ENCODE assay signal across 21 cellular contexts in genomic region chr13:71799320-71799719, GRCh38.
A peak's percentile ranks its signal among the peaks of the same experiment; 100 is the strongest.
DNase-seq lines count a peak whose midpoint lies in the region; ATAC-seq and TF ChIP-seq lines count a peak whose summit lies in the region.
"Had no signal": no experiment of that assay in that cellular context is flagged by ENCODE, and none has a peak within 500 bp of the region (broad histone marks: within the 10 kb centered on the region; RNA-seq: fewer than 3 reads in every experiment).

No MANE protein-coding gene starts in this region.

- H3K27ac ChIP-seq in caudate nucleus (ENCODE audit: low read depth, low read length), result peak overlapping the region; percentile 42
- H3K27ac ChIP-seq: A549, HL-60 had no signal

- no peaks in the 10 kb centered on the region for H3K27me3 Mint-ChIP-seq in nephron progenitor cell (ENCODE audit: low read depth, poor library complexity)
- H3K27me3 Mint-ChIP-seq: B cell had no signal

- no peak for ATAC-seq in stimulated activated naive CD8-positive, alpha-beta T cell treated with anti-CD3 and anti-CD28 coated beads, Interleukin-15, Interleukin-2, amounts not matched to agents 100 U/mL and 50 U/mL, for 24 hours
- no peak for ATAC-seq in HG03469 (IDR thresholded peaks at IDR 0.05; ENCODE audit: unreplicated experiment)
- ATAC-seq: A549, HepG2, K562, Right ventricle myocardium inferior had no signal

- TF ChIP-seq CTCF in nephron progenitor cell (IDR thresholded peaks at IDR 0.05), result no peak

- peaks cover 11% of the 10 kb centered on the region for H3K36me3 Mint-ChIP-seq in nephron progenitor cell (ENCODE audit: low read depth)
- H3K36me3 Mint-ChIP-seq: CD14-positive monocyte had no signal

- peaks cover 79% of the 10 kb centered on the region for H3K4me1 Mint-ChIP-seq in nephron progenitor cell
- H3K4me1 Mint-ChIP-seq: B cell had no signal

- H3K4me3 Mint-ChIP-seq in nephron progenitor cell, result peak overlapping the region; percentile 70
- H3K4me3 Mint-ChIP-seq: B cell, CD14-positive monocyte had no signal

- DNase-seq in NCI-H146 (lab: John Stamatoyannopoulos, UW) (peak; percentile 33), NCI-H146 treated with DMSO at 0.1 percent for 48 hours (lab: John Stamatoyannopoulos, UW; ENCODE audit: unreplicated experiment) (no peak), NCI-H1694 (lab: John Stamatoyannopoulos, UW) (peak; percentile 4), caudate nucleus (lab: John Stamatoyannopoulos, UW) (no peak), nephron progenitor cell (no peak), DMS79 treated with DMSO at 0.1 percent for 48 hours (lab: John Stamatoyannopoulos, UW) (no peak)
- no peak for DNase-seq in stimulated activated naive CD8-positive, alpha-beta T cell treated with anti-CD3 and anti-CD28 coated beads, Interleukin-15, Interleukin-2, amounts not matched to agents 100 U/mL and 50 U/mL, for 24 hours
- DNase-seq: MG63, NCI-H187 treated with DMSO at 0.1 percent for 48 hours, NCI-H2107, NCI-H2227 treated with DMSO at 0.1 percent for 48 hours, NCI-H510A, OCI-M1 had no signal

- H3K27ac Mint-ChIP-seq in nephron progenitor cell, result no peak overlapping the region
- H3K27ac Mint-ChIP-seq: B cell had no signal

- H3K9me3 Mint-ChIP-seq in nephron progenitor cell, result no peaks in the 10 kb centered on the region

Comparison
In these comparisons a context has a peak if more than half of its experiments do, and no peak if none do; other contexts are left out.
1. DNase-seq: peak in NCI-H146 (single experiment) and NCI-H1694 (single experiment); none in NCI-H146 treated with DMSO at 0.1 percent for 48 hours (single experiment), caudate nucleus (0 of 61), nephron progenitor cell (single experiment), stimulated activated naive CD8-positive, alpha-beta T cell treated with anti-CD3 and anti-CD28 coated beads, Interleukin-15, Interleukin-2, amounts not matched to agents 100 U/mL and 50 U/mL, for 24 hours (single experiment) and DMS79 treated with DMSO at 0.1 percent for 48 hours (single experiment).